1 cellular context compared by ENCODE assay signal in the genomic region with DNA sequence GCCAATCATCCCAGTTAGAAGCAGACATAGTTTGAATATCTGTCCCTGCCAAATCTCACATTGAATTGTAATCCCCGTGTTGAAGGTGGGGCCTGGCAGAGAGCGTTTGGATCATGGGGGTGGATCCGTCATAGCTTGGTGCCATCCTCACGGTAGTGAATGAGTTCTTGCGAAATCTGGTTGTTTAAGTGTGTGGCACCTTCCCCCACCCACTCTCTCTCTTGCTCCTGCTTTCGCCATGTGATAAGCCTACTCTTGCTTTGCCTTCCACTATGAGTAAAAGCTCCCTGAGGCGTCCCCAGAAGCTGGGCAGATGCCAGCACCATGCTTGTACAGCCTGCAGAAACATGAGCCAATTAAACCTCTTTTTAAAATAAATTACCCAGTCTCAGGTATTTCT.
TF ChIP-seq lines count a peak whose summit lies in the region.

No MANE protein-coding gene starts in this region.

TF ChIP-seq in H1, 55 proteins besides CTCF, POLR2A, EP300 and RAD21:
- TF ChIP-seq, protein P1, sequence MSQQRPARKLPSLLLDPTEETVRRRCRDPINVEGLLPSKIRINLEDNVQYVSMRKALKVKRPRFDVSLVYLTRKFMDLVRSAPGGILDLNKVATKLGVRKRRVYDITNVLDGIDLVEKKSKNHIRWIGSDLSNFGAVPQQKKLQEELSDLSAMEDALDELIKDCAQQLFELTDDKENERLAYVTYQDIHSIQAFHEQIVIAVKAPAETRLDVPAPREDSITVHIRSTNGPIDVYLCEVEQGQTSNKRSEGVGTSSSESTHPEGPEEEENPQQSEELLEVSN (IDR thresholded peaks at IDR 0.05) = no peak
- TF ChIP-seq, protein P2, sequence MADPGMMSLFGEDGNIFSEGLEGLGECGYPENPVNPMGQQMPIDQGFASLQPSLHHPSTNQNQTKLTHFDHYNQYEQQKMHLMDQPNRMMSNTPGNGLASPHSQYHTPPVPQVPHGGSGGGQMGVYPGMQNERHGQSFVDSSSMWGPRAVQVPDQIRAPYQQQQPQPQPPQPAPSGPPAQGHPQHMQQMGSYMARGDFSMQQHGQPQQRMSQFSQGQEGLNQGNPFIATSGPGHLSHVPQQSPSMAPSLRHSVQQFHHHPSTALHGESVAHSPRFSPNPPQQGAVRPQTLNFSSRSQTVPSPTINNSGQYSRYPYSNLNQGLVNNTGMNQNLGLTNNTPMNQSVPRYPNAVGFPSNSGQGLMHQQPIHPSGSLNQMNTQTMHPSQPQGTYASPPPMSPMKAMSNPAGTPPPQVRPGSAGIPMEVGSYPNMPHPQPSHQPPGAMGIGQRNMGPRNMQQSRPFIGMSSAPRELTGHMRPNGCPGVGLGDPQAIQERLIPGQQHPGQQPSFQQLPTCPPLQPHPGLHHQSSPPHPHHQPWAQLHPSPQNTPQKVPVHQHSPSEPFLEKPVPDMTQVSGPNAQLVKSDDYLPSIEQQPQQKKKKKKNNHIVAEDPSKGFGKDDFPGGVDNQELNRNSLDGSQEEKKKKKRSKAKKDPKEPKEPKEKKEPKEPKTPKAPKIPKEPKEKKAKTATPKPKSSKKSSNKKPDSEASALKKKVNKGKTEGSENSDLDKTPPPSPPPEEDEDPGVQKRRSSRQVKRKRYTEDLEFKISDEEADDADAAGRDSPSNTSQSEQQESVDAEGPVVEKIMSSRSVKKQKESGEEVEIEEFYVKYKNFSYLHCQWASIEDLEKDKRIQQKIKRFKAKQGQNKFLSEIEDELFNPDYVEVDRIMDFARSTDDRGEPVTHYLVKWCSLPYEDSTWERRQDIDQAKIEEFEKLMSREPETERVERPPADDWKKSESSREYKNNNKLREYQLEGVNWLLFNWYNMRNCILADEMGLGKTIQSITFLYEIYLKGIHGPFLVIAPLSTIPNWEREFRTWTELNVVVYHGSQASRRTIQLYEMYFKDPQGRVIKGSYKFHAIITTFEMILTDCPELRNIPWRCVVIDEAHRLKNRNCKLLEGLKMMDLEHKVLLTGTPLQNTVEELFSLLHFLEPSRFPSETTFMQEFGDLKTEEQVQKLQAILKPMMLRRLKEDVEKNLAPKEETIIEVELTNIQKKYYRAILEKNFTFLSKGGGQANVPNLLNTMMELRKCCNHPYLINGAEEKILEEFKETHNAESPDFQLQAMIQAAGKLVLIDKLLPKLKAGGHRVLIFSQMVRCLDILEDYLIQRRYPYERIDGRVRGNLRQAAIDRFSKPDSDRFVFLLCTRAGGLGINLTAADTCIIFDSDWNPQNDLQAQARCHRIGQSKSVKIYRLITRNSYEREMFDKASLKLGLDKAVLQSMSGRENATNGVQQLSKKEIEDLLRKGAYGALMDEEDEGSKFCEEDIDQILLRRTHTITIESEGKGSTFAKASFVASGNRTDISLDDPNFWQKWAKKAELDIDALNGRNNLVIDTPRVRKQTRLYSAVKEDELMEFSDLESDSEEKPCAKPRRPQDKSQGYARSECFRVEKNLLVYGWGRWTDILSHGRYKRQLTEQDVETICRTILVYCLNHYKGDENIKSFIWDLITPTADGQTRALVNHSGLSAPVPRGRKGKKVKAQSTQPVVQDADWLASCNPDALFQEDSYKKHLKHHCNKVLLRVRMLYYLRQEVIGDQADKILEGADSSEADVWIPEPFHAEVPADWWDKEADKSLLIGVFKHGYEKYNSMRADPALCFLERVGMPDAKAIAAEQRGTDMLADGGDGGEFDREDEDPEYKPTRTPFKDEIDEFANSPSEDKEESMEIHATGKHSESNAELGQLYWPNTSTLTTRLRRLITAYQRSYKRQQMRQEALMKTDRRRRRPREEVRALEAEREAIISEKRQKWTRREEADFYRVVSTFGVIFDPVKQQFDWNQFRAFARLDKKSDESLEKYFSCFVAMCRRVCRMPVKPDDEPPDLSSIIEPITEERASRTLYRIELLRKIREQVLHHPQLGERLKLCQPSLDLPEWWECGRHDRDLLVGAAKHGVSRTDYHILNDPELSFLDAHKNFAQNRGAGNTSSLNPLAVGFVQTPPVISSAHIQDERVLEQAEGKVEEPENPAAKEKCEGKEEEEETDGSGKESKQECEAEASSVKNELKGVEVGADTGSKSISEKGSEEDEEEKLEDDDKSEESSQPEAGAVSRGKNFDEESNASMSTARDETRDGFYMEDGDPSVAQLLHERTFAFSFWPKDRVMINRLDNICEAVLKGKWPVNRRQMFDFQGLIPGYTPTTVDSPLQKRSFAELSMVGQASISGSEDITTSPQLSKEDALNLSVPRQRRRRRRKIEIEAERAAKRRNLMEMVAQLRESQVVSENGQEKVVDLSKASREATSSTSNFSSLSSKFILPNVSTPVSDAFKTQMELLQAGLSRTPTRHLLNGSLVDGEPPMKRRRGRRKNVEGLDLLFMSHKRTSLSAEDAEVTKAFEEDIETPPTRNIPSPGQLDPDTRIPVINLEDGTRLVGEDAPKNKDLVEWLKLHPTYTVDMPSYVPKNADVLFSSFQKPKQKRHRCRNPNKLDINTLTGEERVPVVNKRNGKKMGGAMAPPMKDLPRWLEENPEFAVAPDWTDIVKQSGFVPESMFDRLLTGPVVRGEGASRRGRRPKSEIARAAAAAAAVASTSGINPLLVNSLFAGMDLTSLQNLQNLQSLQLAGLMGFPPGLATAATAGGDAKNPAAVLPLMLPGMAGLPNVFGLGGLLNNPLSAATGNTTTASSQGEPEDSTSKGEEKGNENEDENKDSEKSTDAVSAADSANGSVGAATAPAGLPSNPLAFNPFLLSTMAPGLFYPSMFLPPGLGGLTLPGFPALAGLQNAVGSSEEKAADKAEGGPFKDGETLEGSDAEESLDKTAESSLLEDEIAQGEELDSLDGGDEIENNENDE (IDR thresholded peaks at IDR 0.05; ENCODE audit: insufficient replicate concordance, low read length) = no peak
- TF ChIP-seq PHF8 (conservative IDR thresholded peaks at IDR 0.05; ENCODE audit: low read depth, low read length) (no peak), CEBPB (IDR thresholded peaks at IDR 0.05; ENCODE audit: low read depth, low read length) (peak; percentile 17; the same call in 1 of the 2 replicates)
